ENCODE assay signal across 1 cellular context in the genomic region with DNA sequence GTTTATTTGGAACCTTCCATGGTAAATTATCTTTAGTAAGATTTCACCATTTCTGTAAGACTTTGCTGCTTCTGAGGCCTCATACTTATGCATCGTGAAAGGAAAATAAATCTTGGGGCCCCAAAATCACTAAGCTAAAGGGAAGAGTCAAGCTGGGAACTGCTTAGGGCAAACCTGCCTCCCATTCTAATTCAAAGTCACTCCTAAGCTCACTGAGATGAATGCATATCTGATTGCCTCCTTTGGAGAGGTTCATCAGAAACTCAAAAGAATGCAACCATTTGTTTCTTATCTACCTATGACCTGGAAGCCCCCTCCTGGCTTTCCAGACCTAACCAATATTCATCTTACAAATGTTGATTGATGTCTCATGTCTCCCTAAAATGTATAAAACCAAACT. TPM values are rescaled to one million over a fixed set of nuclear protein-coding genes. Genes with fewer than 3 reads are reported as not detected.
"Had no signal": no experiment of that assay in that cellular context is flagged by ENCODE, and none has a peak within 500 bp of the region (broad histone marks: within the 10 kb centered on the region; RNA-seq: fewer than 3 reads in every experiment).

No MANE protein-coding gene starts in this region.

RNA-seq across cellular contexts. Expression of a gene that starts 23.8 kb away (rescaled TPM):
- total RNA-seq: SK-MEL-5 had no signal
